Comparison of ENCODE assay signal across 22 cellular contexts in genomic region chr5:67051164-67051563, GRCh38.
A peak's percentile ranks its signal among the peaks of the same experiment; 100 is the strongest.
DNase-seq lines count a peak whose midpoint lies in the region; ATAC-seq, FAIRE-seq and TF ChIP-seq lines count a peak whose summit lies in the region.
"Had no signal": no experiment of that assay in that cellular context is flagged by ENCODE, and none has a peak within 500 bp of the region (broad histone marks: within the 10 kb centered on the region; RNA-seq: fewer than 3 reads in every experiment).

No MANE protein-coding gene starts in this region.

- no peak for ATAC-seq in stimulated activated naive B cell treated with anti-CD40 and anti-IgM and Interleukin-4, amounts not matched to agents 10 μg/mL and 1 μg/mL and 100 μg/mL, for 72 hours (replicated peaks)
- ATAC-seq: HCT116 had no signal

- H3K36me3 Mint-ChIP-seq in CD14-positive monocyte = no peaks in the 10 kb centered on the region
- H3K36me3 Mint-ChIP-seq in stimulated activated naive B cell treated with anti-CD40 and anti-IgM and Interleukin-4, amounts not matched to agents 10 μg/mL and 1 μg/mL and 100 μg/mL, for 72 hours = no peaks in the 10 kb centered on the region

- no peaks in the 10 kb centered on the region for H3K9me2 ChIP-seq in MM.1S (replicated peaks; ENCODE audit: insufficient read depth, low read length)

- H3K27me3 Mint-ChIP-seq in CD14-positive monocyte (ENCODE audit: low read depth in 3 of 3) = no peaks in the 10 kb centered on the region
- H3K27me3 Mint-ChIP-seq in stimulated activated naive B cell treated with anti-CD40 and anti-IgM and Interleukin-4, amounts not matched to agents 10 μg/mL and 1 μg/mL and 100 μg/mL, for 72 hours = no peaks in the 10 kb centered on the region
- H3K27me3 Mint-ChIP-seq: activated CD4-positive, alpha-beta T cell treated with anti-CD3 and anti-CD28 coated beads, Interleukin-2, amount 10 ng/mL, durations not matched to agents 7 days and 5 days; activated naive CD8-positive, alpha-beta T cell treated with anti-CD3 and anti-CD28 coated beads, Interleukin-2, amount 10 ng/mL, durations not matched to agents 7 days and 5 days had no signal

- no peaks in the 10 kb centered on the region for H3K9me3 ChIP-seq in MM.1S (replicated peaks; ENCODE audit: insufficient read depth, low read length)
- H3K9me3 ChIP-seq in colonic mucosa = no peaks in the 10 kb centered on the region
- H3K9me3 ChIP-seq in small intestine (ENCODE audit: control insufficient read depth, low read depth) = no peaks in the 10 kb centered on the region
- H3K9me3 ChIP-seq: BLaER1 treated with 17β-estradiol and CSF1 and Interleukin-3, amounts not matched to agents 10 nM and 100 nM; vagina had no signal

- H3K4me3 Mint-ChIP-seq in CD14-positive monocyte = no peak overlapping the region
- H3K4me3 Mint-ChIP-seq in stimulated activated naive B cell treated with anti-CD40 and anti-IgM and Interleukin-4, amounts not matched to agents 10 μg/mL and 1 μg/mL and 100 μg/mL, for 72 hours = no peak overlapping the region
- H3K4me3 Mint-ChIP-seq: activated CD4-positive, alpha-beta T cell treated with anti-CD3 and anti-CD28 coated beads, Interleukin-2, amount 10 ng/mL, durations not matched to agents 7 days and 5 days; activated naive CD8-positive, alpha-beta T cell treated with anti-CD3 and anti-CD28 coated beads, Interleukin-2, amount 10 ng/mL, durations not matched to agents 7 days and 5 days; endodermal cell had no signal

- H3K4me1 Mint-ChIP-seq in CD14-positive monocyte = peaks cover 14% of the 10 kb centered on the region
- peaks cover 6 to 7% of the 10 kb centered on the region in 2 donors for H3K4me1 Mint-ChIP-seq in stimulated activated naive B cell treated with anti-CD40 and anti-IgM and Interleukin-4, amounts not matched to agents 10 μg/mL and 1 μg/mL and 100 μg/mL, for 72 hours

- H3K9ac ChIP-seq in MM.1S (ENCODE audit: low read length) (no peak overlapping the region), colonic mucosa (ENCODE audit: low read depth in 2 of 2, low read length in 2 of 2) (peak overlapping the region in 1 of 2 donors; percentile 21)
- H3K9ac ChIP-seq: BLaER1 treated with 17β-estradiol and CSF1 and Interleukin-3, amounts not matched to agents 10 nM and 100 nM had no signal

- H4K20me1 ChIP-seq in MM.1S (ENCODE audit: insufficient read depth, low read length) = 0 out of 2 replicates have a peak, but pooled peaks cover 4% of the 10 kb centered on the region
- H4K20me1 ChIP-seq: BLaER1 treated with 17β-estradiol and CSF1 and Interleukin-3, amounts not matched to agents 10 nM and 100 nM had no signal

- H3K79me2 ChIP-seq in MM.1S (ENCODE audit: low read length) = no peaks in the 10 kb centered on the region

- H3K27ac ChIP-seq in MM.1S (ENCODE audit: low read length) (no peak overlapping the region), colonic mucosa (peak overlapping the region; percentile 33), small intestine (ENCODE audit: low read depth in 1 of 2, low read length in 1 of 2) (peak overlapping the region; percentile 58 to 68)
- H3K27ac ChIP-seq: BLaER1 treated with 17β-estradiol and CSF1 and Interleukin-3, amounts not matched to agents 10 nM and 100 nM; vagina had no signal

- no peak overlapping the region for H3K27ac Mint-ChIP-seq in CD14-positive monocyte
- H3K27ac Mint-ChIP-seq in stimulated activated naive B cell treated with anti-CD40 and anti-IgM and Interleukin-4, amounts not matched to agents 10 μg/mL and 1 μg/mL and 100 μg/mL, for 72 hours = no peak overlapping the region
- H3K27ac Mint-ChIP-seq: activated CD4-positive, alpha-beta T cell treated with anti-CD3 and anti-CD28 coated beads, Interleukin-2, amount 10 ng/mL, durations not matched to agents 7 days and 5 days; activated naive CD8-positive, alpha-beta T cell treated with anti-CD3 and anti-CD28 coated beads, Interleukin-2, amount 10 ng/mL, durations not matched to agents 7 days and 5 days; activated T-helper 2 cell treated with anti-CD3 and anti-CD28 coated beads, Interferon-gamma antibody, Interleukin-2, Interleukin-4, amounts not matched to agents 10 μg/mL and 5 μg/mL and 100 μg/mL, durations not matched to agents 14 hours and 24 hours and 36 hours; endodermal cell had no signal

- WGBS in small intestine, 3 donors = 3 to 47% (median 23%) methylated on average over 1 of the region's 1 CpG

- H3K36me3 ChIP-seq in MM.1S (replicated peaks; ENCODE audit: insufficient read depth, low read length) = no peaks in the 10 kb centered on the region
- H3K36me3 ChIP-seq in colonic mucosa = no peaks in the 10 kb centered on the region
- no peaks in the 10 kb centered on the region for H3K36me3 ChIP-seq in small intestine (ENCODE audit: control insufficient read depth in 2 of 2, insufficient read depth in 2 of 2, low read length in 2 of 2)
- H3K36me3 ChIP-seq: vagina had no signal

- no peak for FAIRE-seq in small intestine (lab: Jason Lieb, UNC)
- FAIRE-seq: TTC549 had no signal

- no peak for TF ChIP-seq CTCF in MM.1S (IDR thresholded peaks at IDR 0.05; ENCODE audit: low read length)
- TF ChIP-seq CTCF in colonic mucosa (IDR thresholded peaks at IDR 0.05) = no peak
- TF ChIP-seq CTCF in CD14-positive monocyte (IDR thresholded peaks at IDR 0.05) = no peak

- H2AFZ ChIP-seq in MM.1S (ENCODE audit: low read length) = no peak overlapping the region

- intact Hi-C loops in colonic mucosa (cut with DNase I) = no loop called here
- intact Hi-C loops in CD14-positive monocyte (cut with micrococcal nuclease) = no loop called here

- no peaks in the 10 kb centered on the region for H3K9me3 Mint-ChIP-seq in CD14-positive monocyte
- no peaks in the 10 kb centered on the region for H3K9me3 Mint-ChIP-seq in stimulated activated naive B cell treated with anti-CD40 and anti-IgM and Interleukin-4, amounts not matched to agents 10 μg/mL and 1 μg/mL and 100 μg/mL, for 72 hours
- H3K9me3 Mint-ChIP-seq: activated CD4-positive, alpha-beta T cell treated with anti-CD3 and anti-CD28 coated beads, Interleukin-2, amount 10 ng/mL, durations not matched to agents 7 days and 5 days; activated naive CD8-positive, alpha-beta T cell treated with anti-CD3 and anti-CD28 coated beads, Interleukin-2, amount 10 ng/mL, durations not matched to agents 7 days and 5 days; activated T-helper 2 cell treated with anti-CD3 and anti-CD28 coated beads, Interferon-gamma antibody, Interleukin-2, Interleukin-4, amounts not matched to agents 10 μg/mL and 5 μg/mL and 100 μg/mL, durations not matched to agents 14 hours and 24 hours and 36 hours; endodermal cell had no signal

- H3F3A ChIP-seq in MM.1S (ENCODE audit: insufficient read depth, low read length) = peaks cover 17% of the 10 kb centered on the region

- H3K27me3 ChIP-seq in MM.1S (replicated peaks; ENCODE audit: insufficient read depth, low read length) = no peaks in the 10 kb centered on the region; the same call in 1 of the 2 replicates
- no peaks in the 10 kb centered on the region for H3K27me3 ChIP-seq in colonic mucosa
- H3K27me3 ChIP-seq in small intestine (ENCODE audit: control insufficient read depth in 2 of 2, insufficient read depth in 2 of 2, low read length in 2 of 2) = no peaks in the 10 kb centered on the region
- H3K27me3 ChIP-seq: BLaER1 treated with 17β-estradiol and CSF1 and Interleukin-3, amounts not matched to agents 10 nM and 100 nM; vagina had no signal

- H3K4me1 ChIP-seq in MM.1S (ENCODE audit: low read length) = peaks cover 23% of the 10 kb centered on the region
- H3K4me1 ChIP-seq in colonic mucosa = peaks cover 7% of the 10 kb centered on the region
- peaks cover 5 to 8% of the 10 kb centered on the region in 2 donors for H3K4me1 ChIP-seq in small intestine (ENCODE audit: control insufficient read depth in 2 of 2, insufficient read depth in 1 of 2, low read depth in 1 of 2, low read length in 1 of 2)
- H3K4me1 ChIP-seq: BLaER1 treated with 17β-estradiol and CSF1 and Interleukin-3, amounts not matched to agents 10 nM and 100 nM had no signal

- H3K4me3 ChIP-seq in MM.1S (ENCODE audit: low read length) = no peak overlapping the region
- H3K4me3 ChIP-seq in colonic mucosa = no peak overlapping the region
- no peak overlapping the region for H3K4me3 ChIP-seq in small intestine (ENCODE audit: low read depth in 1 of 2, low read length in 2 of 2)
- H3K4me3 ChIP-seq: BLaER1 treated with 17β-estradiol and CSF1 and Interleukin-3, amounts not matched to agents 10 nM and 100 nM; lung; vagina had no signal

- DNase-seq in NCI-H82 (lab: John Stamatoyannopoulos, UW) = peak; percentile 6
- no peak for DNase-seq in NCI-H82 treated with DMSO at 0.1 percent for 48 hours (lab: John Stamatoyannopoulos, UW; ENCODE audit: unreplicated experiment)
- DNase-seq in MM.1S = peak; percentile 62
- DNase-seq in colonic mucosa = peak; percentile 75
- DNase-seq in small intestine = peak; percentile 94
- DNase-seq in CD14-positive monocyte (ENCODE audit: low spot score) = no peak
- no peak for DNase-seq in mesenteric fat pad (ENCODE audit: low spot score)
- no peak for DNase-seq in stimulated activated naive B cell treated with anti-CD40 and anti-IgM and Interleukin-4, amounts not matched to agents 10 μg/mL and 1 μg/mL and 100 μg/mL, for 72 hours
- DNase-seq: activated CD4-positive, alpha-beta T cell treated with anti-CD3 and anti-CD28 coated beads, Interleukin-2, amount 10 ng/mL, durations not matched to agents 7 days and 5 days; activated naive CD8-positive, alpha-beta T cell treated with anti-CD3 and anti-CD28 coated beads, Interleukin-2, amount 10 ng/mL, durations not matched to agents 7 days and 5 days; endodermal cell; head of caudate nucleus; NCI-H1436; occipital lobe; retina; SW 1271 had no signal

- H3K4me2 ChIP-seq in MM.1S (ENCODE audit: low read depth, low read length) = 0 out of 2 replicates have a peak overlapping the region, but pooled peaks have one; percentile 36
- H3K4me2 ChIP-seq: BLaER1 treated with 17β-estradiol and CSF1 and Interleukin-3, amounts not matched to agents 10 nM and 100 nM had no signal

Comparison
In these comparisons a context has a peak if more than half of its experiments do, and no peak if none do; other contexts are left out.
1. DNase-seq: peak in NCI-H82 (single experiment), MM.1S (single experiment), colonic mucosa (single experiment) and small intestine (single experiment); none in NCI-H82 treated with DMSO at 0.1 percent for 48 hours (single experiment), CD14-positive monocyte (single experiment), mesenteric fat pad (single experiment) and stimulated activated naive B cell treated with anti-CD40 and anti-IgM and Interleukin-4, amounts not matched to agents 10 μg/mL and 1 μg/mL and 100 μg/mL, for 72 hours (single experiment).